9 cellular contexts compared by ENCODE assay signal in the genomic region with DNA sequence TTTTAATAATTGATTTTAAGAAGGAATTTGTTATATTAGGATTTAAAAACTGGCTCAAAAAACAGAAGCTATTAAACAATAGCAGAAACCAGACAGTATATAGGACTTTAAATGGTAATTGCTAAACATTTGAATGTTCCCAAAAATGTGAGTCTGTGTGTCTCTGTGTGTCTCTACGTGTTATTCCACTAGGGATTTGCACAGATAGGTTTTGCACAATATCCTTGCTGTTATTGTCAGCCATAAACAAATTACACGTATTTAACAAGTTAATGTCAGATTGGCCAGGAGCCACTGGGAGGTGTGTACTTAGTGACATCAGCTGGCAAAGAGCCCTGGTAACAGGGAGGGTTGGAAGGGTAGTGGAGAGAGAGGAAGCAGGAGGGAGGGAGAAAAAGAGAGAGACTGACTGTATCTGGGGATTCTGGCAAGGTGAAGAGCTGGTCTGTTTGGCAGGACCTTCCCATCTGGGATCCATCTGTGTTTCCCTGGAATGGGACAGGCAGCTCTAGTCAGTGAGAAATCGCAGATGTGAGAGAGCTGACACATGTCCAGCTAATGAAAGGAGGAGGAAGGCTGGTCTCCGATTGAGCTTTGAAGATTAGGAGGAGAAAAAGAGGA.
DNase-seq lines count a peak whose midpoint lies in the region; ATAC-seq and TF ChIP-seq lines count a peak whose summit lies in the region.
"Had no signal": no experiment of that assay in that cellular context is flagged by ENCODE, and none has a peak within 500 bp of the region (broad histone marks: within the 10 kb centered on the region; RNA-seq: fewer than 3 reads in every experiment).

No MANE protein-coding gene starts in this region.

- H3K9me3 ChIP-seq in testis = no peaks in the 10 kb centered on the region
- H3K9me3 ChIP-seq in effector memory CD4-positive, alpha-beta T cell (ENCODE audit: control insufficient read depth, low read length) = no peaks in the 10 kb centered on the region

- H3K4me1 ChIP-seq in testis = peaks cover 4% of the 10 kb centered on the region
- no peaks in the 10 kb centered on the region for H3K4me1 ChIP-seq in effector memory CD4-positive, alpha-beta T cell (ENCODE audit: control insufficient read depth, insufficient read depth, low read length, poor library complexity, severe bottlenecking)

- DNase-seq in H4 (ENCODE audit: low spot score) = peak; percentile 84
- peak; percentile 87 for DNase-seq in NCI-H510A treated with DMSO at 0.1 percent for 48 hours (lab: John Stamatoyannopoulos, UW)
- DNase-seq in cerebellar cortex (ENCODE audit: low spot score) = peak; percentile 97
- peak; percentile 87 to 91 for DNase-seq in left colon
- peak; percentile 37 for DNase-seq in testis
- no peak for DNase-seq in endothelial cell (ENCODE audit: low spot score)
- DNase-seq in stimulated activated naive CD4-positive, alpha-beta T cell treated with Interleukin-2 at 50 U/mL for 16 hours (lab: John Stamatoyannopoulos, UW) = no peak
- no peak for DNase-seq in effector memory CD4-positive, alpha-beta T cell

- no peaks in the 10 kb centered on the region for H3K27me3 ChIP-seq in testis
- no peaks in the 10 kb centered on the region for H3K27me3 ChIP-seq in effector memory CD4-positive, alpha-beta T cell (replicated peaks; ENCODE audit: control insufficient read depth, insufficient read depth, low read length, poor library complexity, severe bottlenecking)

- no peaks in the 10 kb centered on the region for H3K36me3 ChIP-seq in testis (ENCODE audit: low read depth, missing control alignments)
- no peaks in the 10 kb centered on the region for H3K36me3 ChIP-seq in effector memory CD4-positive, alpha-beta T cell (ENCODE audit: control insufficient read depth, insufficient read depth, low read length)

- H3K36me3 Mint-ChIP-seq in endothelial cell (ENCODE audit: low read depth, unreplicated experiment) = peaks cover 5% of the 10 kb centered on the region

- H3K4me3 Mint-ChIP-seq in endothelial cell (ENCODE audit: unreplicated experiment) = no peak overlapping the region

- ATAC-seq in left colon = peak; percentile 92

- WGBS in testis, 2 donors = 35 to 38% methylated on average over 4 of the region's 4 CpGs

- peaks cover 4% of the 10 kb centered on the region for H3K4me1 Mint-ChIP-seq in endothelial cell (ENCODE audit: unreplicated experiment)

- intact Hi-C loops in left colon (cut with DNase I, micrococcal nuclease) (no loop called here), testis (cut with DNase I; ENCODE audit: low total_unique reads) (no loop called here)

- H3K4me3 ChIP-seq in testis = no peak overlapping the region
- no peak overlapping the region for H3K4me3 ChIP-seq in effector memory CD4-positive, alpha-beta T cell (ENCODE audit: insufficient read depth, low read depth, low read length, poor library complexity, severe bottlenecking)
- H3K4me3 ChIP-seq: skin epidermis had no signal

- TF ChIP-seq CTCF in testis (IDR thresholded peaks at IDR 0.05) = no peak
- no peak for TF ChIP-seq CTCF in endothelial cell (IDR thresholded peaks at IDR 0.05; ENCODE audit: unreplicated experiment)

- no peaks in the 10 kb centered on the region for H3K9me3 Mint-ChIP-seq in endothelial cell (ENCODE audit: unreplicated experiment)

- TF ChIP-seq POLR2A in testis (IDR thresholded peaks at IDR 0.05) = no peak

- no peaks in the 10 kb centered on the region for H3K27me3 Mint-ChIP-seq in endothelial cell (ENCODE audit: unreplicated experiment)

- no peak overlapping the region for H3K27ac ChIP-seq in testis
- no peak overlapping the region for H3K27ac ChIP-seq in effector memory CD4-positive, alpha-beta T cell (ENCODE audit: insufficient read depth, low read length, poor library complexity, severe bottlenecking)

- no peak overlapping the region for H3K27ac Mint-ChIP-seq in endothelial cell (ENCODE audit: unreplicated experiment)

Comparison
In these comparisons a context has a peak if more than half of its experiments do, and no peak if none do; other contexts are left out.
1. DNase-seq: peak in H4 (single experiment), NCI-H510A treated with DMSO at 0.1 percent for 48 hours (single experiment), cerebellar cortex (single experiment), left colon (2 of 2) and testis (single experiment); none in endothelial cell (single experiment), stimulated activated naive CD4-positive, alpha-beta T cell treated with Interleukin-2 at 50 U/mL for 16 hours (single experiment) and effector memory CD4-positive, alpha-beta T cell (0 of 3).